In the genomic region with DNA sequence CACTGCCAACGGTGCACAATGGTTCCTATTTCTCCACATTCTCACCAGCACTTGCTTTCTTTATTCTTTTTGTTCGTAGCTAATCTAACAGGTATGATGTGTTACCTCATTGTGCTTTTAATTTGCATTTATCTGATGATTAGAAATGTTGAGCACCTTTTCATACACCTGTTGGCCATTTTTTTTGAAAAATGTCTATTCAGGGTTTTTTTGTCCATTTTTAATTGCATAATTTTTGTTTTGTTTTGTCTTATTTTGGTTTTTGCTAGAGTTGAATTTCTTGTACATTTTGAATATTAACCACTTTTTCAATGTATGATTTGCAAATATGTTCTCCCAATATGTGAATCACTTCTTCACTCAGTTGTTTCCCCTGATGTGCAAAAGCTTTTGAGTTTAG, we compare ENCODE assay signal across 8 cellular contexts.
"Had no signal": no experiment of that assay in that cellular context is flagged by ENCODE, and none has a peak within 500 bp of the region (broad histone marks: within the 10 kb centered on the region; RNA-seq: fewer than 3 reads in every experiment).

No MANE protein-coding gene starts in this region.

- DNase-seq: GDM1, GF-D8 had no signal

- FAIRE-seq: G401.6, GM12878, GM12891, GM12892, GM18507, GM19239 had no signal

- ATAC-seq: GM12878 had no signal

- H3K4me3 ChIP-seq: GM12878 had no signal
